In genomic region chr6:152112503-152113261, GRCh38 we compare ENCODE assay signal across 1 cellular context.
TF ChIP-seq lines count a peak whose summit lies in the region.

No MANE protein-coding gene starts in this region.

TF ChIP-seq in liver, 16 proteins besides CTCF, POLR2A, EP300 and RAD21 (continued from another document):
- TF ChIP-seq MAX (IDR thresholded peaks at IDR 0.05) = no peak
- no peak for TF ChIP-seq REST (IDR thresholded peaks at IDR 0.05)
- TF ChIP-seq HNF4A (conservative IDR thresholded peaks at IDR 0.05) = no peak
- no peak for TF ChIP-seq EGR1 (IDR thresholded peaks at IDR 0.05; ENCODE audit: low read depth in 2 of 2)
- TF ChIP-seq HNF4G (IDR thresholded peaks at IDR 0.05) = no peak
- TF ChIP-seq FOXA2 (IDR thresholded peaks at IDR 0.05) = no peak
- TF ChIP-seq YY1 (IDR thresholded peaks at IDR 0.05) = no peak
- no peak for TF ChIP-seq GABPA (IDR thresholded peaks at IDR 0.05 in 1 of 2, conservative IDR thresholded peaks at IDR 0.05 in 1 of 2)
- no peak for TF ChIP-seq ATF3 (IDR thresholded peaks at IDR 0.05)
- no peak for TF ChIP-seq RXRA (IDR thresholded peaks at IDR 0.05)
- no peak for TF ChIP-seq JUND (IDR thresholded peaks at IDR 0.05)
- no peak for TF ChIP-seq FOXA1 (IDR thresholded peaks at IDR 0.05)
- TF ChIP-seq SP1 (IDR thresholded peaks at IDR 0.05) = no peak
- no peak for TF ChIP-seq TAF1 (conservative IDR thresholded peaks at IDR 0.05)
TF ChIP-seq in liver: peak in this region for 0.
